Comparison of ENCODE assay signal across 24 cellular contexts in genomic region chrX:20431486-20431885, GRCh38.
"Had no signal": no experiment of that assay in that cellular context is flagged by ENCODE, and none has a peak within 500 bp of the region (broad histone marks: within the 10 kb centered on the region; RNA-seq: fewer than 3 reads in every experiment).

No MANE protein-coding gene starts in this region.

- DNase-seq: cortex of kidney; dorsolateral prefrontal cortex; effector CD8-positive, alpha-beta T cell; glutamatergic neuron; immature natural killer cell; left ventricle myocardium inferior; naive B cell; occipital lobe; pancreas; stimulated activated CD4-positive, alpha-beta T cell treated with anti-CD3 and anti-CD28 coated beads, Interleukin-2, amount 100 ng/mL, for 24 hours; stimulated activated CD4-positive, alpha-beta T cell treated with anti-CD3 and anti-CD28 coated beads, Interleukin-4, amount 100 ng/mL, for 4 hours; stimulated activated naive B cell treated with anti-CD40 and anti-IgM and Interleukin-4, amounts not matched to agents 10 μg/mL and 1 μg/mL and 100 μg/mL, for 72 hours; stimulated activated naive CD8-positive, alpha-beta T cell treated with anti-CD3 and anti-CD28 coated beads, Interleukin-15, amount 100 ng/mL, for 72 hours; testis; upper lobe of right lung had no signal

- H3K9me3 ChIP-seq: gastroesophageal sphincter, left ventricle myocardium inferior, pancreas, testis, tibial nerve, upper lobe of right lung, vagina had no signal

- H3K36me3 ChIP-seq: gastroesophageal sphincter, left ventricle myocardium inferior, pancreas, tibial nerve, upper lobe of right lung, vagina had no signal

- H3K27me3 ChIP-seq: gastroesophageal sphincter, pancreas, testis, tibial nerve, upper lobe of right lung, vagina had no signal

- H3K27ac Mint-ChIP-seq: immature natural killer cell; naive B cell; nephron; progenitor cell of endocrine pancreas; stimulated activated naive B cell treated with anti-CD40 and anti-IgM and Interleukin-4, amounts not matched to agents 10 μg/mL and 1 μg/mL and 100 μg/mL, for 72 hours; stimulated activated naive CD8-positive, alpha-beta T cell treated with anti-CD3 and anti-CD28 coated beads, Interleukin-15, amount 100 ng/mL, for 72 hours had no signal

- H3K27me3 Mint-ChIP-seq: naive B cell; progenitor cell of endocrine pancreas; stimulated activated naive CD8-positive, alpha-beta T cell treated with anti-CD3 and anti-CD28 coated beads, Interleukin-15, amount 100 ng/mL, for 72 hours had no signal

- H3K27ac ChIP-seq: dorsolateral prefrontal cortex, gastroesophageal sphincter, left ventricle myocardium inferior, pancreas, skin epidermis, testis, tibial nerve, upper lobe of right lung, vagina had no signal

- ATAC-seq: gastroesophageal sphincter; pancreas; sciatic nerve; stimulated activated naive B cell treated with anti-CD40 and anti-IgM and Interleukin-4, amounts not matched to agents 10 μg/mL and 1 μg/mL and 100 μg/mL, for 72 hours; stimulated activated naive CD8-positive, alpha-beta T cell treated with anti-CD3 and anti-CD28 coated beads, Interleukin-15, amount 100 ng/mL, for 72 hours; upper lobe of right lung had no signal

- H3K4me1 Mint-ChIP-seq: nephron had no signal

- H3K36me3 Mint-ChIP-seq: immature natural killer cell; naive B cell; stimulated activated naive B cell treated with anti-CD40 and anti-IgM and Interleukin-4, amounts not matched to agents 10 μg/mL and 1 μg/mL and 100 μg/mL, for 72 hours had no signal

- FAIRE-seq: keratinocyte, pancreas had no signal

- H3K4me3 ChIP-seq: dorsolateral prefrontal cortex, gastroesophageal sphincter, left ventricle myocardium inferior, lung, pancreas, skin epidermis, testis, tibial nerve, upper lobe of right lung, vagina had no signal

- H3K4me3 Mint-ChIP-seq: immature natural killer cell; naive B cell; nephron; stimulated activated naive B cell treated with anti-CD40 and anti-IgM and Interleukin-4, amounts not matched to agents 10 μg/mL and 1 μg/mL and 100 μg/mL, for 72 hours; stimulated activated naive CD8-positive, alpha-beta T cell treated with anti-CD3 and anti-CD28 coated beads, Interleukin-15, amount 100 ng/mL, for 72 hours had no signal

- H3K4me1 ChIP-seq: left ventricle myocardium inferior, pancreas, testis, tibial nerve, upper lobe of right lung, vagina had no signal

- H3K9me3 Mint-ChIP-seq: immature natural killer cell; naive B cell; nephron; stimulated activated naive B cell treated with anti-CD40 and anti-IgM and Interleukin-4, amounts not matched to agents 10 μg/mL and 1 μg/mL and 100 μg/mL, for 72 hours; stimulated activated naive CD8-positive, alpha-beta T cell treated with anti-CD3 and anti-CD28 coated beads, Interleukin-15, amount 100 ng/mL, for 72 hours had no signal
